In genomic region chr7:74554178-74554577, GRCh38 we compare ENCODE assay signal across 14 cellular contexts.
A peak's percentile ranks its signal among the peaks of the same experiment; 100 is the strongest.
DNase-seq lines count a peak whose midpoint lies in the region; ATAC-seq and TF ChIP-seq lines count a peak whose summit lies in the region.
"Had no signal": no experiment of that assay in that cellular context is flagged by ENCODE, and none has a peak within 500 bp of the region (broad histone marks: within the 10 kb centered on the region; RNA-seq: fewer than 3 reads in every experiment).

No MANE protein-coding gene starts in this region.

- no peak overlapping the region for H3K4me3 ChIP-seq in BLaER1
- no peak overlapping the region for H3K4me3 ChIP-seq in psoas muscle

- no peaks in the 10 kb centered on the region for H3K27me3 Mint-ChIP-seq in dendritic cell treated with granulocyte-macrophage colony-stimulating factor and Interleukin-4, amounts not matched to agents 40 ng/mL and 50 ng/mL, for 4 days
- no peaks in the 10 kb centered on the region for H3K27me3 Mint-ChIP-seq in naive thymus-derived CD8-positive, alpha-beta T cell

- H3K27me3 ChIP-seq in BLaER1 (no peaks in the 10 kb centered on the region), psoas muscle (ENCODE audit: insufficient read depth in 3 of 3, low read length in 2 of 3) (no peaks in the 10 kb centered on the region)

- H3K4me1 ChIP-seq in BLaER1 = peaks cover 10% of the 10 kb centered on the region; the same call in 1 of the 2 replicates
- H3K4me1 ChIP-seq in psoas muscle = peaks cover 9% of the 10 kb centered on the region

- no peaks in the 10 kb centered on the region for H3K9me3 Mint-ChIP-seq in dendritic cell treated with granulocyte-macrophage colony-stimulating factor and Interleukin-4, amounts not matched to agents 40 ng/mL and 50 ng/mL, for 4 days
- H3K9me3 Mint-ChIP-seq in naive thymus-derived CD8-positive, alpha-beta T cell = no peaks in the 10 kb centered on the region
- H3K9me3 Mint-ChIP-seq in activated naive CD4-positive, alpha-beta T cell treated with anti-CD3 and anti-CD28 coated beads, Interleukin-2, amount 50 U/mL, for 72 hours = no peaks in the 10 kb centered on the region

- DNase-seq in RKO (ENCODE audit: low spot score) = peak; percentile 38
- no peak for DNase-seq in psoas muscle
- no peak for DNase-seq in naive thymus-derived CD8-positive, alpha-beta T cell
- DNase-seq in SHP77 (lab: John Stamatoyannopoulos, UW) = no peak
- DNase-seq in activated naive CD4-positive, alpha-beta T cell treated with anti-CD3 and anti-CD28 coated beads, Interleukin-2, amount 50 U/mL, for 72 hours (ENCODE audit: low spot score in 2 of 2) = no peak
- DNase-seq: DMS 273 treated with DMSO at 0.1 percent for 48 hours, HCEC 1CT, Karpas-422, NCI-H1417 treated with DMSO at 0.1 percent for 48 hours, NCI-H2029, NCI-H510A, NCI-H82 had no signal

- no peak overlapping the region for H3K4me2 ChIP-seq in BLaER1

- TF ChIP-seq CTCF in psoas muscle (IDR thresholded peaks at IDR 0.05) = no peak

- H3K36me3 Mint-ChIP-seq in dendritic cell treated with granulocyte-macrophage colony-stimulating factor and Interleukin-4, amounts not matched to agents 40 ng/mL and 50 ng/mL, for 4 days (ENCODE audit: low read depth) = no peaks in the 10 kb centered on the region
- no peaks in the 10 kb centered on the region for H3K36me3 Mint-ChIP-seq in naive thymus-derived CD8-positive, alpha-beta T cell
- no peaks in the 10 kb centered on the region for H3K36me3 Mint-ChIP-seq in activated naive CD4-positive, alpha-beta T cell treated with anti-CD3 and anti-CD28 coated beads, Interleukin-2, amount 50 U/mL, for 72 hours

- peak overlapping the region; percentile 66 for H3K27ac Mint-ChIP-seq in dendritic cell treated with granulocyte-macrophage colony-stimulating factor and Interleukin-4, amounts not matched to agents 40 ng/mL and 50 ng/mL, for 4 days
- peak overlapping the region in 1 of 10 donors; percentile 59 for H3K27ac Mint-ChIP-seq in naive thymus-derived CD8-positive, alpha-beta T cell
- H3K27ac Mint-ChIP-seq in activated naive CD4-positive, alpha-beta T cell treated with anti-CD3 and anti-CD28 coated beads, Interleukin-2, amount 50 U/mL, for 72 hours = no peak overlapping the region

- H3K9ac ChIP-seq in BLaER1 = no peak overlapping the region

- H4K20me1 ChIP-seq in BLaER1 = no peaks in the 10 kb centered on the region

- H3K36me3 ChIP-seq in BLaER1 (peaks cover 59% of the 10 kb centered on the region), psoas muscle (ENCODE audit: insufficient read depth in 1 of 2, low read depth in 1 of 2) (peaks cover 0 to 55% of the 10 kb centered on the region in 2 donors)

- H3K9me3 ChIP-seq in BLaER1 = no peaks in the 10 kb centered on the region
- H3K9me3 ChIP-seq in psoas muscle = no peaks in the 10 kb centered on the region

- no peak overlapping the region for H3K4me3 Mint-ChIP-seq in dendritic cell treated with granulocyte-macrophage colony-stimulating factor and Interleukin-4, amounts not matched to agents 40 ng/mL and 50 ng/mL, for 4 days
- H3K4me3 Mint-ChIP-seq in naive thymus-derived CD8-positive, alpha-beta T cell = no peak overlapping the region

- H3K4me1 Mint-ChIP-seq in dendritic cell treated with granulocyte-macrophage colony-stimulating factor and Interleukin-4, amounts not matched to agents 40 ng/mL and 50 ng/mL, for 4 days (ENCODE audit: low read depth) = peaks cover 19% of the 10 kb centered on the region
- peaks cover 0 to 1% (median 0%) of the 10 kb centered on the region in 4 donors for H3K4me1 Mint-ChIP-seq in naive thymus-derived CD8-positive, alpha-beta T cell

- 82 to 97% (median 90%) methylated on average over 7 of the region's 7 CpGs for WGBS in psoas muscle, 3 donors

- intact Hi-C loops in dendritic cell treated with granulocyte-macrophage colony-stimulating factor and Interleukin-4, amounts not matched to agents 40 ng/mL and 50 ng/mL, for 4 days (cut with micrococcal nuclease) = no loop called here
- intact Hi-C loops in psoas muscle (cut with DNase I) = no loop called here

- POLR2A ChIA-PET in naive thymus-derived CD8-positive, alpha-beta T cell (lab: Charles Lee) = interaction anchor here (0.6 kb wide), 1 partner anchor 142 kb away, joined by 3 read pairs; no protein-coding TSS in a partner anchor

- H3K27ac ChIP-seq in BLaER1 = peak overlapping the region; percentile 35; the same call in 1 of the 2 replicates
- H3K27ac ChIP-seq in psoas muscle = peak overlapping the region; percentile 88

- ATAC-seq in psoas muscle = peak; percentile 47 to 60 (median 54)
- ATAC-seq in naive thymus-derived CD8-positive, alpha-beta T cell = no peak
- ATAC-seq in activated naive CD4-positive, alpha-beta T cell treated with anti-CD3 and anti-CD28 coated beads, Interleukin-2, amount 50 U/mL, for 72 hours = no peak

Comparison
In these comparisons a context has a peak if more than half of its experiments do, and no peak if none do; other contexts are left out.
1. ATAC-seq: peak in psoas muscle (4 of 4); none in naive thymus-derived CD8-positive, alpha-beta T cell (0 of 2) and activated naive CD4-positive, alpha-beta T cell treated with anti-CD3 and anti-CD28 coated beads, Interleukin-2, amount 50 U/mL, for 72 hours (0 of 2).